In genomic region chr4:4289930-4290850, GRCh38 we compare ENCODE assay signal across 8 cellular contexts. TPM values are rescaled to one million over a fixed set of nuclear protein-coding genes. Genes with fewer than 3 reads are reported as not detected.
DNase-seq lines count a peak whose midpoint lies in the region; ATAC-seq and TF ChIP-seq lines count a peak whose summit lies in the region.

Gene LYAR (minus strand): TSS chr4:4290154. CDS start chr4:4283742, 6,412 bp downstream.
Gene ZBTB49 (plus strand): TSS chr4:4290251. CDS start chr4:4299946, 9,695 bp downstream.

- H3K9me3 Mint-ChIP-seq in activated T-helper 1 cell treated with anti-CD3 and anti-CD28 coated beads, Interleukin-12 subunit alpha, Interleukin-12 subunit beta, Interleukin-2, Interleukin-4 antibody, amounts not matched to agents 30 ng/mL and 10 ng/mL and 1 ng/mL, durations not matched to agents 14 hours and 24 hours and 36 hours, result no peaks in the 10 kb centered on the region
- H3K9me3 Mint-ChIP-seq in naive B cell, result peaks cover 0 to 3% (median 0%) of the 10 kb centered on the region in 7 donors

- intact Hi-C loops in Panc1 (cut with micrococcal nuclease; ENCODE audit: unreplicated experiment), result no loop called here
- intact Hi-C loops in activated T-helper 1 cell treated with anti-CD3 and anti-CD28 coated beads, Interleukin-12 subunit alpha, Interleukin-12 subunit beta, Interleukin-2, Interleukin-4 antibody, amounts not matched to agents 30 ng/mL and 10 ng/mL and 1 ng/mL, durations not matched to agents 14 hours and 24 hours and 36 hours (cut with micrococcal nuclease), result loop anchor here (1.0 to 2.0 kb wide), 5 partner anchors 38 to 335 kb away; partner anchors contain the start of gene TMEM128

- H3K36me3 Mint-ChIP-seq in activated T-helper 1 cell treated with anti-CD3 and anti-CD28 coated beads, Interleukin-12 subunit alpha, Interleukin-12 subunit beta, Interleukin-2, Interleukin-4 antibody, amounts not matched to agents 30 ng/mL and 10 ng/mL and 1 ng/mL, durations not matched to agents 14 hours and 24 hours and 36 hours (ENCODE audit: low read depth), result peaks cover 26% of the 10 kb centered on the region
- H3K36me3 Mint-ChIP-seq in naive B cell, result peaks cover 7 to 8% of the 10 kb centered on the region in 2 donors

- peaks cover 31% of the 10 kb centered on the region for H3K4me1 Mint-ChIP-seq in activated T-helper 1 cell treated with anti-CD3 and anti-CD28 coated beads, Interleukin-12 subunit alpha, Interleukin-12 subunit beta, Interleukin-2, Interleukin-4 antibody, amounts not matched to agents 30 ng/mL and 10 ng/mL and 1 ng/mL, durations not matched to agents 14 hours and 24 hours and 36 hours (ENCODE audit: low read depth)
- peaks cover 44 to 53% (median 47%) of the 10 kb centered on the region in 3 donors for H3K4me1 Mint-ChIP-seq in naive B cell

- CTCF ChIA-PET in Panc1 (lab: Charles Lee), result no interaction called here

- H3K27me3 Mint-ChIP-seq in activated T-helper 1 cell treated with anti-CD3 and anti-CD28 coated beads, Interleukin-12 subunit alpha, Interleukin-12 subunit beta, Interleukin-2, Interleukin-4 antibody, amounts not matched to agents 30 ng/mL and 10 ng/mL and 1 ng/mL, durations not matched to agents 14 hours and 24 hours and 36 hours (ENCODE audit: insufficient read depth), result no peaks in the 10 kb centered on the region
- no peaks in the 10 kb centered on the region for H3K27me3 Mint-ChIP-seq in naive B cell

- H3K4me3 ChIP-seq in Jurkat, Clone E6-1 (ENCODE audit: low read length), result peak within 1 kb of the TSS; percentile 98
- H3K4me3 ChIP-seq in Panc1 (ENCODE audit: low read depth in 2 of 2, low read length in 2 of 2), result peak within 1 kb of the TSS; percentile 92 to 93

- H3K4me3 Mint-ChIP-seq in activated T-helper 1 cell treated with anti-CD3 and anti-CD28 coated beads, Interleukin-12 subunit alpha, Interleukin-12 subunit beta, Interleukin-2, Interleukin-4 antibody, amounts not matched to agents 30 ng/mL and 10 ng/mL and 1 ng/mL, durations not matched to agents 14 hours and 24 hours and 36 hours, result peak within 1 kb of the TSS; percentile 97
- peak within 1 kb of the TSS; percentile 96 to 99 (median 98) for H3K4me3 Mint-ChIP-seq in naive B cell

- peak within 1 kb of the TSS; percentile 86 for H3K27ac ChIP-seq in Panc1 (ENCODE audit: low read length)

- peaks cover 8% of the 10 kb centered on the region; the same call in 1 of the 2 replicates for H3K36me3 ChIP-seq in Panc1 (ENCODE audit: control insufficient read depth, insufficient read depth, low read length)

- H3K4me1 ChIP-seq in Panc1 (ENCODE audit: control insufficient read depth, insufficient read depth, low read length), result peaks cover 14% of the 10 kb centered on the region

- ATAC-seq in GM21619 (IDR thresholded peaks at IDR 0.05; ENCODE audit: unreplicated experiment) (peak; percentile 90), Panc1 (peak; percentile 98), naive B cell (ENCODE audit: low read depth in 2 of 2) (peak; percentile 97 to 98)

- H3K27me3 ChIP-seq in Panc1 (ENCODE audit: control insufficient read depth, insufficient read depth, low read length), result no peaks in the 10 kb centered on the region

- DNase-seq in DMS79 treated with DMSO at 0.1 percent for 48 hours (lab: John Stamatoyannopoulos, UW) (peak; percentile 58), Panc1 (ENCODE audit: low read depth, low spot score) (peak; percentile 25), fibroblast of gingiva (ENCODE audit: low read depth) (peak; percentile 86), naive B cell (peak; percentile 97)
- peak; percentile 78 for DNase-seq in Jurkat, Clone E6-1 (ENCODE audit: low read depth, low spot score)
- DNase-seq in activated T-helper 1 cell treated with anti-CD3 and anti-CD28 coated beads, Interleukin-12 subunit alpha, Interleukin-12 subunit beta, Interleukin-2, Interleukin-4 antibody, amounts not matched to agents 30 ng/mL and 10 ng/mL and 1 ng/mL, durations not matched to agents 14 hours and 24 hours and 36 hours (ENCODE audit: low spot score), result peak; percentile 96
- peak; percentile 90 to 92 for DNase-seq in stimulated activated CD8-positive, alpha-beta memory T cell treated with anti-CD3 and anti-CD28 coated beads, Interleukin-7, amount 100 ng/mL, for 48 hours (ENCODE audit: extremely low read depth in 1 of 2, low read depth in 1 of 2)

- no peak for TF ChIP-seq CTCF in Panc1 (IDR thresholded peaks at IDR 0.05)

- peak within 1 kb of the TSS; percentile 90 for H3K27ac Mint-ChIP-seq in activated T-helper 1 cell treated with anti-CD3 and anti-CD28 coated beads, Interleukin-12 subunit alpha, Interleukin-12 subunit beta, Interleukin-2, Interleukin-4 antibody, amounts not matched to agents 30 ng/mL and 10 ng/mL and 1 ng/mL, durations not matched to agents 14 hours and 24 hours and 36 hours
- peak within 1 kb of the TSS; percentile 90 to 97 (median 96) for H3K27ac Mint-ChIP-seq in naive B cell

- no TSS peak for BruUV-seq in Panc1 (replicated peaks; lab: Mats Ljungman, UMichigan)

- no peaks in the 10 kb centered on the region for H3K9me3 ChIP-seq in Panc1 (ENCODE audit: control insufficient read depth, insufficient read depth, low read depth, low read length)

- POLR2A ChIA-PET in Panc1 (lab: Charles Lee), result interaction anchor here (0.6 kb wide), 1 partner anchor 1917 kb away, joined by 12 read pairs; no protein-coding TSS in a partner anchor

- in situ Hi-C loops in Panc1 (cut with HindIII; ENCODE audit: low pct_unique_long_range_greater_than_20kb, low sequenced_read_pairs), result no loop called here

RNA-seq across cellular contexts. Expression of gene LYAR, which starts in this region (rescaled TPM):
- 95.9 TPM for polyA plus RNA-seq in Jurkat, Clone E6-1 (2012; ENCODE audit: insufficient read depth, insufficient read length)
- total RNA-seq in Panc1 (2021; ENCODE audit: unreplicated experiment), result 24.3 TPM
- polyA plus RNA-seq in Panc1 (2012; ENCODE audit: insufficient read length), result 18.9 TPM
- 86.8 and 88.3 TPM in 2 replicates for total RNA-seq in activated T-helper 1 cell treated with anti-CD3 and anti-CD28 coated beads, Interleukin-12 subunit alpha, Interleukin-12 subunit beta, Interleukin-2, Interleukin-4 antibody, amounts not matched to agents 30 ng/mL and 10 ng/mL and 1 ng/mL, durations not matched to agents 14 hours and 24 hours and 36 hours
- 10 to 100 TPM; 12.5 to 18.3 (median 14.6) TPM for polyA plus RNA-seq in naive B cell (ENCODE audit: low read depth in 6 of 6)

RNA-seq across cellular contexts. Expression of gene ZBTB49, which starts in this region (rescaled TPM):
- polyA plus RNA-seq in Jurkat, Clone E6-1 (2012; ENCODE audit: insufficient read depth, insufficient read length), result 7.5 TPM
- total RNA-seq in Panc1 (2021; ENCODE audit: unreplicated experiment), result 4.2 TPM
- 2.3 TPM for polyA plus RNA-seq in Panc1 (2012; ENCODE audit: insufficient read length)
- total RNA-seq in activated T-helper 1 cell treated with anti-CD3 and anti-CD28 coated beads, Interleukin-12 subunit alpha, Interleukin-12 subunit beta, Interleukin-2, Interleukin-4 antibody, amounts not matched to agents 30 ng/mL and 10 ng/mL and 1 ng/mL, durations not matched to agents 14 hours and 24 hours and 36 hours, result 7.4 and 8.5 TPM in 2 replicates
- 10 to 100 TPM in 1 of 6 donors, 1 to 10 TPM in 5; 3.3 to 10.6 (median 4.8) TPM for polyA plus RNA-seq in naive B cell (ENCODE audit: low read depth in 6 of 6)

Comparison
In these comparisons a context has a peak if more than half of its experiments do, and no peak if none do; other contexts are left out.
1. Peak in every context shown above with its lines: DNase-seq, ATAC-seq, H3K4me3 ChIP-seq and H3K27ac ChIP-seq.
2. DNase-seq: peak in every context shown above with its lines; median percentile 97 in naive B cell; 96 in activated T-helper 1 cell treated with anti-CD3 and anti-CD28 coated beads, Interleukin-12 subunit alpha, Interleukin-12 subunit beta, Interleukin-2, Interleukin-4 antibody, amounts not matched to agents 30 ng/mL and 10 ng/mL and 1 ng/mL, durations not matched to agents 14 hours and 24 hours and 36 hours; 91 in stimulated activated CD8-positive, alpha-beta memory T cell treated with anti-CD3 and anti-CD28 coated beads, Interleukin-7, amount 100 ng/mL, for 48 hours; 86 in fibroblast of gingiva; 78 in Jurkat, Clone E6-1; 58 in DMS79 treated with DMSO at 0.1 percent for 48 hours; 25 in Panc1.